ENCODE assay signal across 15 cellular contexts in the genomic region with DNA sequence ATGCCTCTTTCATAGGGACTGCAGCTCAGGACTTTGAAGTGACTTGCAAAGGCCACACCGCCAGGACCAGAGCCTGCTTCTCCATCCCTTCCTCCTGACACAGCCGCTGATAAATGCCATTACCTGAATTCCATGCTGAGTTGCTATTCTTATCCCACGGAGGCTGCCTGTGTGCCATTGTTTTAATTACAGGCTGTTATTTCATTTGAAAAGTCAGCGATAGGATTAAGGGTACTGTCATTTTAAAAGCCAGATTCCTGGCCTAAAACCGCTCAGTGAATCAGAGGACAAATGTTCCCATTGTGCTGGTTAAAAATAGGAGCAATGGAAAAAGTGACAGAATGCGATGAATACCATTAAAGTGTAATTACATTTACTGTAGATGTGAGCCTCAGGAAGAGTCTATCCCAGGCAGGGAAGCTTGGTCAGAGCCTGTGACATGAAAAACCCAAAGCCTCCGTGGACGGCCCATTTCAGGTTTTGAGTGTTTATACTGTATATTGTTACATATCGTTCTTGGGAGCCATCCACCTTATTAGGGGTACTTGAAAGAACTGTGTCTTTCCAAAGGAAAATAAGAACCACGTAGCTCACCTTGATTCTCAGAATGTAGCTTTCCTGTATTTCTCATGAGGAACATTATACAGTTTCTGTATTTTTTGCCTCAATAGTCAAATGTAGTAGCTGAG. TPM values are rescaled to one million over a fixed set of nuclear protein-coding genes. Genes with fewer than 3 reads are reported as not detected.
DNase-seq lines count a peak whose midpoint lies in the region; ATAC-seq and TF ChIP-seq lines count a peak whose summit lies in the region.
"Had no signal": no experiment of that assay in that cellular context is flagged by ENCODE, and none has a peak within 500 bp of the region (broad histone marks: within the 10 kb centered on the region; RNA-seq: fewer than 3 reads in every experiment).

No MANE protein-coding gene starts in this region.

- no peaks in the 10 kb centered on the region for H3F3A ChIP-seq in PC-3 (ENCODE audit: low read length, unreplicated experiment)

- H3K9me3 ChIP-seq in osteoblast (ENCODE audit: low read depth, low read length) (no peaks in the 10 kb centered on the region), PC-3 (ENCODE audit: low read length) (no peaks in the 10 kb centered on the region)
- H3K9me3 ChIP-seq: transverse colon had no signal

- H3K4me3 ChIP-seq in fibroblast of the aortic adventitia (ENCODE audit: low read depth, low read length) (no peak overlapping the region), osteoblast (ENCODE audit: insufficient read depth, low read length) (no peak overlapping the region), PC-3 (ENCODE audit: low read length) (no peak overlapping the region)
- H3K4me3 ChIP-seq: GM12878, transverse colon had no signal

- no peak overlapping the region for H3K27ac ChIP-seq in osteoblast (ENCODE audit: low read depth, low read length)
- H3K27ac ChIP-seq in PC-3 (ENCODE audit: low read length), result no peak overlapping the region
- H3K27ac ChIP-seq: HL-60, transverse colon had no signal

- POLR2A ChIA-PET in PC-3 (lab: Charles Lee; ENCODE audit: unreplicated experiment), result no interaction called here

- TF ChIP-seq CTCF in fibroblast of the aortic adventitia (IDR thresholded peaks at IDR 0.05; ENCODE audit: insufficient read depth, low read length) (no peak), osteoblast (IDR thresholded peaks at IDR 0.05; ENCODE audit: extremely low read depth, low read depth, low read length) (no peak), PC-3 (conservative IDR thresholded peaks at IDR 0.05; ENCODE audit: low read depth, low read length) (no peak)

- BruUV-seq in PC-3 (replicated peaks; lab: Mats Ljungman, UMichigan), result no TSS peak

- no peak overlapping the region for H3K9ac ChIP-seq in PC-3 (ENCODE audit: low read length)

- H3K4me2 ChIP-seq in osteoblast (ENCODE audit: insufficient read depth, low read length) (no peak overlapping the region), PC-3 (ENCODE audit: low read length) (no peak overlapping the region)

- H2AFZ ChIP-seq in osteoblast (ENCODE audit: low read length) (peak overlapping the region; percentile 38), PC-3 (ENCODE audit: low read length) (no peak overlapping the region)

- CTCF ChIA-PET in PC-3 (lab: Charles Lee), result interaction anchor here (0.6 kb wide), 2 partner anchors 14 to 218 kb away, joined by 3 read pairs; no protein-coding TSS in a partner anchor

- DNase-seq in ELR (ENCODE audit: low read depth) (peak; percentile 10), fibroblast of the aortic adventitia (ENCODE audit: low read depth) (peak; percentile 47), osteoblast (ENCODE audit: insufficient read length, low spot score, missing footprints) (no peak), PC-3 (no peak), NCI-H748 treated with DMSO at 0.1 percent for 48 hours (lab: John Stamatoyannopoulos, UW) (no peak)
- DNase-seq: erythroblast, NCI-H1048, NCI-H69, T-helper 2 cell, transverse colon had no signal

- no peaks in the 10 kb centered on the region for H3K9me2 ChIP-seq in PC-3 (replicated peaks; ENCODE audit: low read length)

- no peaks in the 10 kb centered on the region for H3K4me1 ChIP-seq in osteoblast (ENCODE audit: insufficient read depth, low read length)
- peaks cover 9% of the 10 kb centered on the region; the same call in 1 of the 2 replicates for H3K4me1 ChIP-seq in PC-3 (ENCODE audit: insufficient read depth, low read length)

- H3K27me3 ChIP-seq in osteoblast (ENCODE audit: insufficient read depth, low read length) (no peaks in the 10 kb centered on the region), PC-3 (ENCODE audit: low read length) (no peaks in the 10 kb centered on the region)
- H3K27me3 ChIP-seq: transverse colon had no signal

- peak; percentile 77 for ATAC-seq in SK-N-SH treated with all-trans-retinoic acid at 6 μM for 48 hours
- ATAC-seq in PC-3, result no peak
- ATAC-seq in GM19463 (IDR thresholded peaks at IDR 0.05; ENCODE audit: unreplicated experiment), result no peak
- no peak for ATAC-seq in GM18909 (IDR thresholded peaks at IDR 0.05; ENCODE audit: poor library complexity, unreplicated experiment)
- ATAC-seq: GM12878 had no signal

- intact Hi-C loops in PC-3 (cut with micrococcal nuclease), result no loop called here

- H3K79me2 ChIP-seq in osteoblast (ENCODE audit: insufficient read depth, low read length), result no peaks in the 10 kb centered on the region
- H3K79me2 ChIP-seq in PC-3 (ENCODE audit: low read length), result no peaks in the 10 kb centered on the region

- H3K36me3 ChIP-seq in osteoblast (ENCODE audit: insufficient read depth, low read length) (no peaks in the 10 kb centered on the region), PC-3 (ENCODE audit: low read depth, low read length) (no peaks in the 10 kb centered on the region)
- H3K36me3 ChIP-seq: transverse colon had no signal

- H4K20me1 ChIP-seq in osteoblast (ENCODE audit: insufficient read depth, low read length) (no peaks in the 10 kb centered on the region), PC-3 (ENCODE audit: low read length) (no peaks in the 10 kb centered on the region)

TF ChIP-seq in SK-N-SH treated with all-trans-retinoic acid at 6 μM for 48 hours, 23 proteins besides CTCF, POLR2A, EP300 and RAD21:
- no peak for TF ChIP-seq ZC3H10 (CRISPR knock-in tag; IDR thresholded peaks at IDR 0.05)
- TF ChIP-seq RARB (CRISPR knock-in tag; IDR thresholded peaks at IDR 0.05), result no peak
- no peak for TF ChIP-seq OSR1 (CRISPR knock-in tag; IDR thresholded peaks at IDR 0.05)
- no peak for TF ChIP-seq ARNTL (CRISPR knock-in tag; IDR thresholded peaks at IDR 0.05; ENCODE audit: borderline replicate concordance, low read depth)
- no peak for TF ChIP-seq ESRRG (CRISPR knock-in tag; IDR thresholded peaks at IDR 0.05)
- TF ChIP-seq ZNF565 (CRISPR knock-in tag; conservative IDR thresholded peaks at IDR 0.05; ENCODE audit: low read depth), result no peak
- TF ChIP-seq ZFP3 (CRISPR knock-in tag; IDR thresholded peaks at IDR 0.05), result no peak
- no peak for TF ChIP-seq BACH2 (CRISPR knock-in tag; IDR thresholded peaks at IDR 0.05; ENCODE audit: borderline replicate concordance)

RNA-seq across cellular contexts. Expression of gene PDCL3, which starts 41.3 kb away (rescaled TPM):
- total RNA-seq in fibroblast of the aortic adventitia (ENCODE audit: low replicate concordance), result 15.4 and 16.2 TPM in 2 replicates
- total RNA-seq in osteoblast, result 12.3 and 13.3 TPM in 2 replicates
- 20.7 and 27.2 TPM in 2 replicates for total RNA-seq in PC-3 (2014; rRNA removed)

Comparison
In these comparisons a context has a peak if more than half of its experiments do, and no peak if none do; other contexts are left out.
1. DNase-seq: peak in ELR (single experiment) and fibroblast of the aortic adventitia (single experiment); none in osteoblast (single experiment), PC-3 (single experiment) and NCI-H748 treated with DMSO at 0.1 percent for 48 hours (single experiment).